ENCODE assay signal across 26 cellular contexts in the genomic region with DNA sequence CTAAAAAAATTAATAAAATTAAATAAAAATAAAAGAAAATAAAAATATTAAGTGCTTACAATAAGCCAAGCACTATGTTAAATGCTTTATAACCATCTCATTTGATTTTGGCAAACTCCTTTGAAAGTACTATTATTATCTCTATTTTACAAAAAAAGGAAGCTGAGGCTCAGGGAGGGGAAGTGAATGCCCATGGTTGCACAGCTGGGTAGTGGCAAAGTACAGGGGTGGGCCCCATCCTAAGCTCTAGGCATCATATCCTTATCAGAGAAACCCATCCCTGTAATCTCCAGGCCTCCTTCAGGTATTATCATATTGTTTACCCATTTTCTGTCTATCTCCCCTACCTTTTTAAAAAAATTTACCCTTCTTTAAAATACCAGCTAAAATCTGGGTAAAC. TPM values are rescaled to one million over a fixed set of nuclear protein-coding genes. Genes with fewer than 3 reads are reported as not detected.
A peak's percentile ranks its signal among the peaks of the same experiment; 100 is the strongest.
DNase-seq lines count a peak whose midpoint lies in the region; ATAC-seq and TF ChIP-seq lines count a peak whose summit lies in the region.
"Had no signal": no experiment of that assay in that cellular context is flagged by ENCODE, and none has a peak within 500 bp of the region (broad histone marks: within the 10 kb centered on the region; RNA-seq: fewer than 3 reads in every experiment).

No MANE protein-coding gene starts in this region.

- H3K9ac ChIP-seq in colonic mucosa (ENCODE audit: low read depth in 2 of 2, low read length in 2 of 2) = no peak overlapping the region
- no peak overlapping the region for H3K9ac ChIP-seq in PC-3 (ENCODE audit: low read length)

- DNase-seq in SKM-1 treated with dmso at 0.1 percent for 144 hours (lab: John Stamatoyannopoulos, UW; ENCODE audit: unreplicated experiment) = peak; percentile 65
- no peak for DNase-seq in SKM-1 (lab: John Stamatoyannopoulos, UW; ENCODE audit: unreplicated experiment)
- peak; percentile 31 for DNase-seq in OCI-LY7 (ENCODE audit: low spot score)
- no peak for DNase-seq in colonic mucosa
- no peak for DNase-seq in vagina (ENCODE audit: extremely low spot score in 2 of 2)
- no peak for DNase-seq in erythroblast (lab: John Stamatoyannopoulos, UW)
- DNase-seq in PC-3 = no peak
- DNase-seq: activated CD4-positive, CD25-positive, alpha-beta regulatory T cell treated with anti-CD3 and anti-CD28 coated beads, Interleukin-2, amount 50 U/mL, for 72 hours; activated CD8-positive, alpha-beta T cell treated with anti-CD3 and anti-CD28 coated beads, Interleukin-2, amount 10 ng/mL, durations not matched to agents 7 days and 5 days; activated naive CD4-positive, alpha-beta T cell; activated T-cell treated with anti-CD3 and anti-CD28 coated beads, Interleukin-2, amount 50 U/mL, for 24 hours; amniotic stem cell; Caco-2; DMS79 treated with DMSO at 0.1 percent for 48 hours; left cardiac atrium; mesendoderm; naive thymus-derived CD4-positive, alpha-beta T cell; NCI-H146; retina; spleen; stimulated activated CD4-positive, alpha-beta T cell treated with anti-CD3 and anti-CD28 coated beads, Interleukin-4, amount 100 ng/mL, for 1 hour; thyroid gland had no signal

- H3K9me2 ChIP-seq in OCI-LY7 (ENCODE audit: insufficient read depth, low read length) (no peaks in the 10 kb centered on the region), PC-3 (replicated peaks; ENCODE audit: low read length) (no peaks in the 10 kb centered on the region)

- POLR2A ChIA-PET in OCI-LY7 (lab: Charles Lee) (interaction anchor here (0.5 to 2.5 kb wide), 8 partner anchors 9 to 383 kb away, joined by 3 to 14 read pairs (median 4); no protein-coding TSS in a partner anchor), PC-3 (lab: Charles Lee; ENCODE audit: unreplicated experiment) (no interaction called here)

- BruUV-seq in OCI-LY7 (replicated peaks; lab: Mats Ljungman, UMichigan) (no TSS peak), PC-3 (replicated peaks; lab: Mats Ljungman, UMichigan) (no TSS peak)

- H3K9me3 ChIP-seq in OCI-LY7 (ENCODE audit: low read length) (no peaks in the 10 kb centered on the region), colonic mucosa (no peaks in the 10 kb centered on the region), vagina (no peaks in the 10 kb centered on the region), PC-3 (ENCODE audit: low read length) (no peaks in the 10 kb centered on the region)
- H3K9me3 ChIP-seq: Caco-2, spleen, thyroid gland had no signal

- no peak for TF ChIP-seq POLR2A in vagina (IDR thresholded peaks at IDR 0.05)
- no peak for TF ChIP-seq POLR2A in erythroblast (IDR thresholded peaks at IDR 0.05; ENCODE audit: low read length)

- H3K4me3 ChIP-seq in OCI-LY7 (ENCODE audit: low read depth, low read length, poor library complexity, severe bottlenecking) (no peak overlapping the region), colonic mucosa (no peak overlapping the region), vagina (no peak overlapping the region), PC-3 (ENCODE audit: low read length) (no peak overlapping the region)
- H3K4me3 ChIP-seq: coronary artery, thyroid gland had no signal

- ATAC-seq in GM21737 (IDR thresholded peaks at IDR 0.05; ENCODE audit: unreplicated experiment) (no peak), PC-3 (no peak)
- ATAC-seq: activated CD8-positive, alpha-beta T cell treated with anti-CD3 and anti-CD28 coated beads, Interleukin-2, amount 10 ng/mL, durations not matched to agents 7 days and 5 days; left cardiac atrium; naive thymus-derived CD4-positive, alpha-beta T cell; Panc1 had no signal

- H3F3A ChIP-seq in PC-3 (ENCODE audit: low read length, unreplicated experiment) = no peaks in the 10 kb centered on the region

- peak overlapping the region; percentile 38; the same call in 1 of the 2 replicates for H2AFZ ChIP-seq in OCI-LY7 (ENCODE audit: low read length)
- H2AFZ ChIP-seq in PC-3 (ENCODE audit: low read length) = no peak overlapping the region

- H3K79me2 ChIP-seq in OCI-LY7 (ENCODE audit: insufficient read depth, low read depth, low read length) (peaks cover 14% of the 10 kb centered on the region; the same call in 1 of the 2 replicates), PC-3 (ENCODE audit: low read length) (peaks cover 12% of the 10 kb centered on the region)

- no peak for TF ChIP-seq CTCF in OCI-LY7 (conservative IDR thresholded peaks at IDR 0.05; ENCODE audit: low read length)
- TF ChIP-seq CTCF in colonic mucosa (IDR thresholded peaks at IDR 0.05) = no peak
- no peak for TF ChIP-seq CTCF in vagina (IDR thresholded peaks at IDR 0.05)
- no peak for TF ChIP-seq CTCF in PC-3 (conservative IDR thresholded peaks at IDR 0.05; ENCODE audit: low read depth, low read length)

- peaks cover 11% of the 10 kb centered on the region for H3K36me3 ChIP-seq in OCI-LY7 (ENCODE audit: insufficient read depth, low read length)
- no peaks in the 10 kb centered on the region for H3K36me3 ChIP-seq in colonic mucosa
- H3K36me3 ChIP-seq in vagina = no peaks in the 10 kb centered on the region
- no peaks in the 10 kb centered on the region for H3K36me3 ChIP-seq in PC-3 (ENCODE audit: low read depth, low read length)

- peaks cover 37% of the 10 kb centered on the region for H3K4me1 ChIP-seq in OCI-LY7 (ENCODE audit: insufficient read depth, low read length, poor library complexity, severe bottlenecking)
- peaks cover 6% of the 10 kb centered on the region for H3K4me1 ChIP-seq in colonic mucosa
- peaks cover 21% of the 10 kb centered on the region for H3K4me1 ChIP-seq in vagina
- peaks cover 15% of the 10 kb centered on the region; the same call in 1 of the 2 replicates for H3K4me1 ChIP-seq in PC-3 (ENCODE audit: insufficient read depth, low read length)

- intact Hi-C loops in OCI-LY7 (cut with micrococcal nuclease; ENCODE audit: unreplicated experiment) (no loop called here), colonic mucosa (cut with DNase I) (no loop called here), vagina (cut with DNase I) (no loop called here), PC-3 (cut with micrococcal nuclease) (loop anchor here (5.0 kb wide), 1 partner anchor 79 kb away; no protein-coding TSS in a partner anchor)

- no peaks in the 10 kb centered on the region for H4K20me1 ChIP-seq in OCI-LY7 (ENCODE audit: insufficient read depth, low read length)
- no peaks in the 10 kb centered on the region for H4K20me1 ChIP-seq in PC-3 (ENCODE audit: low read length)

- CTCF ChIA-PET in OCI-LY7 (lab: Charles Lee; ENCODE audit: unreplicated experiment) (no interaction called here), PC-3 (lab: Charles Lee) (no interaction called here)

- H3K27me3 ChIP-seq in colonic mucosa = no peaks in the 10 kb centered on the region
- H3K27me3 ChIP-seq in vagina = no peaks in the 10 kb centered on the region
- H3K27me3 ChIP-seq in PC-3 (ENCODE audit: low read length) = no peaks in the 10 kb centered on the region
- H3K27me3 ChIP-seq: spleen, thyroid gland had no signal

- H3K4me2 ChIP-seq in OCI-LY7 (ENCODE audit: low read length) (peak overlapping the region; percentile 60), PC-3 (ENCODE audit: low read length) (no peak overlapping the region)

- peak overlapping the region; percentile 61 for H3K27ac ChIP-seq in OCI-LY7 (ENCODE audit: low read depth, low read length, poor library complexity, severe bottlenecking)
- peak overlapping the region; percentile 87 for H3K27ac ChIP-seq in colonic mucosa
- H3K27ac ChIP-seq in vagina = peak overlapping the region; percentile 1
- no peak overlapping the region for H3K27ac ChIP-seq in PC-3 (ENCODE audit: low read length)
- H3K27ac ChIP-seq: 22Rv1, coronary artery, thyroid gland had no signal

RNA-seq across cellular contexts. Expression of a gene that starts 2.3 kb away (rescaled TPM):
- 25.9 and 26.9 TPM in 2 replicates for total RNA-seq in OCI-LY7 (2014; rRNA removed; shearing (Covaris generic))
- total RNA-seq in OCI-LY7 (2022) (20.5 and 26.5 TPM in 2 replicates), colonic mucosa (10 to 100 TPM; 29.2 to 37.0 TPM), vagina (8.8 TPM), PC-3 (2014; rRNA removed) (10.1 and 13.6 TPM in 2 replicates)

RNA-seq across cellular contexts. Expression of a gene that starts 43.0 kb away (rescaled TPM):
- 16.7 and 17.8 TPM in 2 replicates for total RNA-seq in OCI-LY7 (2014; rRNA removed; shearing (Covaris generic))
- 44.9 and 47.3 TPM in 2 replicates for total RNA-seq in OCI-LY7 (2022)
- total RNA-seq in colonic mucosa = 10 to 100 TPM; 43.1 to 49.8 TPM
- total RNA-seq in vagina = 28.7 TPM
- total RNA-seq in PC-3 (2014; rRNA removed) = 9.1 and 12.7 TPM in 2 replicates

Comparison
In these comparisons a context has a peak if more than half of its experiments do, and no peak if none do; other contexts are left out.
1. DNase-seq: peak in SKM-1 treated with dmso at 0.1 percent for 144 hours (single experiment) and OCI-LY7 (single experiment); none in SKM-1 (single experiment), colonic mucosa (single experiment), vagina (0 of 2), erythroblast (0 of 2) and PC-3 (single experiment).